Comparison of ENCODE assay signal across 14 cellular contexts in the genomic region with DNA sequence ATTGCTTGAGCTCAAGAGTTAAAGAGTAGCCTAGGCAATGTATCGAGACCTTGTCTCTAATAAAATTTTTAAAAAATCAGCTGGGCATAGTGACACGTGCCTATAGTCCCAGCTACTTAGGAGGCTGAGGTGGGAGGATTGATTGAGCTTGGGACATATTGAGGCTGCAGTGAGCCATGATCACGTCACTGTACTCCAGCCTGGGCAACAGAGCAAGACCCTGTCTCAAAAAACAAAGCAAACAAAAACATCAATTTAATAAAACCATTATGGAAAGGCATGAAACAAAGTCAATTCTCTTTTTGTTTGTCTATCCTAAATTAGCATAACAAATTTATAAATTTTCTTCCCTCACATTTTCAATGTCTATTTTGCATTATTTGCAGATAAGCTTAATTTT.
"Had no signal": no experiment of that assay in that cellular context is flagged by ENCODE, and none has a peak within 500 bp of the region (broad histone marks: within the 10 kb centered on the region; RNA-seq: fewer than 3 reads in every experiment).

No MANE protein-coding gene starts in this region.

- H3K27ac ChIP-seq: gastrocnemius medialis, heart right ventricle, left ventricle myocardium inferior, neutrophil, skin epidermis, vagina had no signal

- FAIRE-seq: endothelial cell of umbilical vein had no signal

- ATAC-seq: gastrocnemius medialis, heart right ventricle had no signal

- H3K9me3 Mint-ChIP-seq: activated CD4-positive, alpha-beta T cell treated with anti-CD3 and anti-CD28 coated beads, Interleukin-2, amount 10 ng/mL, durations not matched to agents 24 days and 14 days had no signal

- H3K36me3 ChIP-seq: gastrocnemius medialis, neutrophil, WERI-Rb-1 had no signal

- H3K4me1 ChIP-seq: gastrocnemius medialis, heart right ventricle, left ventricle myocardium inferior, vagina had no signal

- H3K9me3 ChIP-seq: gastrocnemius medialis, neutrophil, vagina had no signal

- H3K27me3 ChIP-seq: gastrocnemius medialis, heart right ventricle, neutrophil, vagina had no signal

- H3K27me3 Mint-ChIP-seq: activated CD4-positive, alpha-beta T cell treated with anti-CD3 and anti-CD28 coated beads, Interleukin-2, amount 10 ng/mL, durations not matched to agents 24 days and 14 days; activated naive CD8-positive, alpha-beta T cell had no signal

- DNase-seq: activated CD4-positive, alpha-beta T cell treated with anti-CD3 and anti-CD28 coated beads, Interleukin-2, amount 10 ng/mL, durations not matched to agents 24 days and 14 days; activated effector memory CD4-positive, alpha-beta T cell treated with Interleukin-2 at 50 U/mL for 16 hours; activated T-cell treated with anti-CD3 and anti-CD28 coated beads, Interleukin-2, amount 50 U/mL, for 1 hour; gastrocnemius medialis; heart right ventricle; left ventricle myocardium inferior; T-helper 9 cell; WERI-Rb-1 had no signal

- H3K4me3 ChIP-seq: gastrocnemius medialis, heart right ventricle, left ventricle myocardium inferior, skin epidermis, vagina had no signal

- H3K27ac Mint-ChIP-seq: activated naive CD8-positive, alpha-beta T cell had no signal

- H3K4me3 Mint-ChIP-seq: activated CD4-positive, alpha-beta T cell treated with anti-CD3 and anti-CD28 coated beads, Interleukin-2, amount 10 ng/mL, durations not matched to agents 24 days and 14 days; activated naive CD8-positive, alpha-beta T cell; mesothelial cell of epicardium had no signal
